ENCODE assay signal across 20 cellular contexts in the genomic region with DNA sequence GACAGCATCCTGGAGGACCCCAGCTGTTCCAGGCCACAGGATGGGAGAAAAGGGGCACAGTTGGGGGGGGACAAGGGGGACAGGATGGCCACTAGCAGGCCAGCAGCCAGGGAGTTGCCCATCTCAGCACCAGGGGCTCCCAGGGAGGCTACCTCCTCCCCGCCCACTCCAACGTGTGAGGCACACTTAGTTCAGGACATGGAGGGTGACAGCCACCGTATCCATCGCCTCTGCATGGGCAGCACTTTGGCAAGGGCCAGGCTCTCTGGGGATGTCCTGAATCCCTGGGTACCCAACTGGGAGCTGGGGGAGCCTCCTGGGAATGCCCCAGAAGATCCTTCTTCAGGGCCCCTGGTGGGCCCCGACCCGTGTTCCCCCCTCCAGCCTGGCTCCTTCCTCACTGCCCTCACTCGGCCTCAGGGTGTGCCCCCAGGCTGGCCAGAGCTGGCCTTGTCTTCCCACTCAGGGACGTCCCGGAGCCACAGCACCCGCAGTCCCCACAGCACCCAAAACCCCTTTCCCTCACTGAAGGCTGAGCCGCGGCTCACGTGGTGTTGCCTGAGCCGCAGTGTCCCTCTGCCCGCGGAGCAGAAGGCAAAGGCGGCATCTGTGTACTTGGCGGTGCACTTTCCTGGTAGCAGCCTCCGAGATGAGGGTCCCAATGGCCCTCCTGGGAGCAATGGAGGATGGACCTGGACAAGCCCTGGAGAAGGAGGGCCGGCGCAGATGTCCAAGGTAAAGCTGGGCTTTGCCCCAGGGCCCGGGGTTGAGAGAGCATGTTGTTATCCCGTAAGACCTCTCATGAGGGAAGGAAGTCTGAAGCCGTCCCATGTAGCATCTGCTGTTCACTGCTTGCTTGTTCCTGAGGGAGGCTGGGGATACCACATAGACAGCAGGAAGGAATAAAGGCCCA. TPM values are rescaled to one million over a fixed set of nuclear protein-coding genes. Genes with fewer than 3 reads are reported as not detected.
"Had no signal": no experiment of that assay in that cellular context is flagged by ENCODE, and none has a peak within 500 bp of the region (broad histone marks: within the 10 kb centered on the region; RNA-seq: fewer than 3 reads in every experiment).

No MANE protein-coding gene starts in this region.

- DNase-seq: activated CD4-positive, alpha-beta T cell treated with anti-CD3 and anti-CD28 coated beads, Interleukin-2, amount 50 U/mL, for 48 hours; activated CD4-positive, CD25-positive, alpha-beta regulatory T cell treated with anti-CD3 and anti-CD28 coated beads, Interleukin-2, amount 50 U/mL, for 72 hours; activated gamma-delta T cell treated with Interleukin-2 at 50 U/mL for 16 hours; activated T-cell treated with anti-CD3 and anti-CD28 coated beads, Interleukin-2, amount 50 U/mL, for 48 hours; dermis blood vessel endothelial cell; erythroblast; heart right ventricle; left lung; mucosa of descending colon; ovary; sigmoid colon; spleen; T-helper 1 cell had no signal

- H3K36me3 ChIP-seq: ascending aorta, breast epithelium, gastroesophageal sphincter, heart right ventricle, left lung, ovary, sigmoid colon had no signal

- H3K4me1 ChIP-seq: ascending aorta, breast epithelium, gastroesophageal sphincter, heart right ventricle, left lung, sigmoid colon, spleen had no signal

- ATAC-seq: gastroesophageal sphincter, heart right ventricle, left lung, mucosa of descending colon had no signal

- H3K9me3 ChIP-seq: ascending aorta, breast epithelium, gastroesophageal sphincter, left lung, mucosa of descending colon, ovary, sigmoid colon had no signal

- H3K27ac ChIP-seq: ascending aorta, breast epithelium, gastroesophageal sphincter, heart right ventricle, left lung, ovary, sigmoid colon, SK-N-MC, spleen had no signal

- H3K4me3 ChIP-seq: ascending aorta, breast epithelium, gastroesophageal sphincter, heart right ventricle, left lung, mucosa of descending colon, ovary, sigmoid colon, SK-N-MC, spleen had no signal

- H3K27me3 ChIP-seq: ascending aorta, ovary had no signal

RNA-seq across cellular contexts. Expression of gene ZNF831, which starts 30.7 kb away (rescaled TPM):
- total RNA-seq: cerebellum, pulmonary artery endothelial cell had no signal
- polyA plus RNA-seq: neural cell had no signal
